21 cellular contexts compared by ENCODE assay signal in the genomic region with DNA sequence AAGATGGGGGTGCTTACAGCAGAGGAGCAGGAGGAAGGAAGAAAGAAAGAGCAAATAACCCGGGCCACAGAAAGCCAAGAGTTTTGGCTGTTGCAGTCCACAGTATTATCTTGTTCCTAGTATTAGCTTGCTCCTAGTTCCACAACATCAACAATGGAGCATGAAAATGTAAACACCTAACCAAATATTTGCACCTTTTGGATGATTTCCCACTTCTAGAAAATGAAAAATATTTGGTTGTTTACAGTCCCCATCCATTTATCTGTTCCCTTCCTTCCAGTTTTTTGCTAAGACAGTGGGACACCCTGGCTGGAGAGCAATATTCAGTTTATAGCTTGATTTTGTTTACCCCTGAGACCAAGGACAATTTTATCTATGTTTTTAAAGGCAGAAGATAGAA. TPM values are rescaled to one million over a fixed set of nuclear protein-coding genes. Genes with fewer than 3 reads are reported as not detected.
DNase-seq lines count a peak whose midpoint lies in the region; ATAC-seq and TF ChIP-seq lines count a peak whose summit lies in the region.
"Had no signal": no experiment of that assay in that cellular context is flagged by ENCODE, and none has a peak within 500 bp of the region (broad histone marks: within the 10 kb centered on the region; RNA-seq: fewer than 3 reads in every experiment).

No MANE protein-coding gene starts in this region.

- H3K4me3 ChIP-seq in mammary epithelial cell (replicated peaks in 1 of 3; ENCODE audit: insufficient read depth in 1 of 3, low read depth in 2 of 3, low read length in 3 of 3) (no peak overlapping the region), SU-DHL-6 (ENCODE audit: insufficient read depth, low read length, poor library complexity, severe bottlenecking) (no peak overlapping the region), iPS-20b (ENCODE audit: low read length) (no peak overlapping the region), SJCRH30 (no peak overlapping the region)

- in situ Hi-C loops in T47D (cut with HindIII; ENCODE audit: low pct_unique_long_range_greater_than_20kb, low sequenced_read_pairs) = no loop called here
- in situ Hi-C loops in mammary epithelial cell (cut with MboI; ENCODE audit: low sequenced_read_pairs in 2 of 2) = no loop called here

- WGBS in mammary epithelial cell (ENCODE audit: low coverage, missing lambda C conversion rate) = no CpG with 5 or more reads among the region's 1 CpG

- DNase-seq in T47D (ENCODE audit: low read depth in 1 of 2, low spot score in 1 of 2) (peak; percentile 6 to 49), mammary epithelial cell (no peak), SJCRH30 (no peak), glomerular visceral epithelial cell (ENCODE audit: extremely low spot score) (no peak)
- DNase-seq in activated naive CD4-positive, alpha-beta T cell treated with anti-CD3 and anti-CD28 coated beads, Interleukin-2, amount 10 ng/mL, durations not matched to agents 7 days and 5 days = no peak
- DNase-seq: CD4-positive, CD25-positive, alpha-beta regulatory T cell; COR-L47; DMS 273 treated with DMSO at 0.1 percent for 48 hours; GF-D8; GOT3; KBM-7; NCI-H1105 treated with DMSO at 0.1 percent for 48 hours; NCI-H187 treated with DMSO at 0.1 percent for 48 hours; NCI-H526 treated with DMSO at 0.1 percent for 48 hours; OCI-M1; SHP77 had no signal

- H3K36me3 Mint-ChIP-seq in activated naive CD4-positive, alpha-beta T cell treated with anti-CD3 and anti-CD28 coated beads, Interleukin-2, amount 10 ng/mL, durations not matched to agents 7 days and 5 days = peaks cover 5% of the 10 kb centered on the region

- H3K9me2 ChIP-seq in SU-DHL-6 (replicated peaks; ENCODE audit: insufficient read depth, low read length) = no peaks in the 10 kb centered on the region

- no peaks in the 10 kb centered on the region for H3K27me3 Mint-ChIP-seq in activated naive CD4-positive, alpha-beta T cell treated with anti-CD3 and anti-CD28 coated beads, Interleukin-2, amount 10 ng/mL, durations not matched to agents 7 days and 5 days
- H3K27me3 Mint-ChIP-seq: B cell; CD4-positive, CD25-positive, alpha-beta regulatory T cell had no signal

- no peaks in the 10 kb centered on the region for H4K20me1 ChIP-seq in mammary epithelial cell (ENCODE audit: insufficient read depth, low read length)
- H4K20me1 ChIP-seq in SU-DHL-6 (ENCODE audit: low read depth, low read length) = no peaks in the 10 kb centered on the region

- H2AFZ ChIP-seq in mammary epithelial cell (ENCODE audit: low read depth, low read length) (no peak overlapping the region), SU-DHL-6 (ENCODE audit: low read depth, low read length, severe bottlenecking) (peak overlapping the region; percentile 22)

- H3K36me3 ChIP-seq in mammary epithelial cell (ENCODE audit: insufficient read depth, low read length) (no peaks in the 10 kb centered on the region), SU-DHL-6 (ENCODE audit: low read length) (no peaks in the 10 kb centered on the region), iPS-20b (ENCODE audit: insufficient read depth, low read depth, low read length) (no peaks in the 10 kb centered on the region), SJCRH30 (no peaks in the 10 kb centered on the region)

- H3K9ac ChIP-seq in mammary epithelial cell (ENCODE audit: insufficient read depth, low read length) (no peak overlapping the region), SU-DHL-6 (ENCODE audit: low read length) (no peak overlapping the region), iPS-20b (ENCODE audit: low read depth, low read length) (peak overlapping the region; percentile 42; the same call in 1 of the 2 replicates)

- H3K27ac ChIP-seq in mammary epithelial cell (ENCODE audit: insufficient read depth, low read depth, low read length) = no peak overlapping the region
- H3K27ac ChIP-seq in SU-DHL-6 (ENCODE audit: low read depth, low read length) = no peak overlapping the region
- peak overlapping the region; percentile 74 for H3K27ac ChIP-seq in iPS-20b (ENCODE audit: low read length)
- H3K27ac ChIP-seq in SJCRH30 = no peak overlapping the region

- no peak for TF ChIP-seq CTCF in mammary epithelial cell (conservative IDR thresholded peaks at IDR 0.05 in 1 of 2, IDR thresholded peaks at IDR 0.05 in 1 of 2; ENCODE audit: extremely low read depth in 1 of 2, insufficient read depth in 1 of 2, low read depth in 1 of 2, low read length in 2 of 2)
- no peak for TF ChIP-seq CTCF in SU-DHL-6 (IDR thresholded peaks at IDR 0.05; ENCODE audit: insufficient read depth, low read length, poor library complexity, severe bottlenecking)

- H3K4me1 ChIP-seq in mammary epithelial cell (ENCODE audit: insufficient read depth, low read length) (no peaks in the 10 kb centered on the region), iPS-20b (ENCODE audit: insufficient read depth, low read length) (peaks cover 23% of the 10 kb centered on the region; the same call in 1 of the 2 replicates), SJCRH30 (no peaks in the 10 kb centered on the region)

- H3K79me2 ChIP-seq in mammary epithelial cell (ENCODE audit: insufficient read depth, low read length) (no peaks in the 10 kb centered on the region), SU-DHL-6 (ENCODE audit: insufficient read depth, low read length) (no peaks in the 10 kb centered on the region)

- dilution Hi-C loops in mammary epithelial cell (cut with HindIII; ENCODE audit: low sequenced_read_pairs) = no loop called here

- H3K27me3 ChIP-seq in mammary epithelial cell (ENCODE audit: insufficient read depth, low read length) (no peaks in the 10 kb centered on the region), SU-DHL-6 (ENCODE audit: low read length) (no peaks in the 10 kb centered on the region), iPS-20b (ENCODE audit: insufficient read depth, low read length) (no peaks in the 10 kb centered on the region), SJCRH30 (no peaks in the 10 kb centered on the region)

- H3K9me3 ChIP-seq in mammary epithelial cell (replicated peaks; ENCODE audit: insufficient read depth, low read length) (no peaks in the 10 kb centered on the region), SU-DHL-6 (ENCODE audit: insufficient read depth, low read length) (no peaks in the 10 kb centered on the region), iPS-20b (ENCODE audit: insufficient read depth, low read depth, low read length) (no peaks in the 10 kb centered on the region; the same call in 1 of the 2 replicates), SJCRH30 (replicated peaks) (no peaks in the 10 kb centered on the region)

- CTCF ChIA-PET in mammary epithelial cell (lab: Charles Lee; ENCODE audit: low non-redundant PET) = no interaction called here
- CTCF ChIA-PET in activated naive CD4-positive, alpha-beta T cell treated with anti-CD3 and anti-CD28 coated beads, Interleukin-2, amount 10 ng/mL, durations not matched to agents 7 days and 5 days (lab: Charles Lee) = no interaction called here

- H3F3A ChIP-seq in SU-DHL-6 (ENCODE audit: insufficient read depth) = 0 out of 2 replicates have a peak, but pooled peaks cover 2% of the 10 kb centered on the region

- no peak overlapping the region for H3K4me3 Mint-ChIP-seq in activated naive CD4-positive, alpha-beta T cell treated with anti-CD3 and anti-CD28 coated beads, Interleukin-2, amount 10 ng/mL, durations not matched to agents 7 days and 5 days
- H3K4me3 Mint-ChIP-seq: B cell; CD4-positive, CD25-positive, alpha-beta regulatory T cell had no signal

- BruUV-seq in mammary epithelial cell (replicated peaks; lab: Mats Ljungman, UMichigan) = no TSS peak

- H3K27ac Mint-ChIP-seq in activated naive CD4-positive, alpha-beta T cell treated with anti-CD3 and anti-CD28 coated beads, Interleukin-2, amount 10 ng/mL, durations not matched to agents 7 days and 5 days = no peak overlapping the region
- H3K27ac Mint-ChIP-seq: B cell; CD4-positive, CD25-positive, alpha-beta regulatory T cell had no signal

- peaks cover 6% of the 10 kb centered on the region for H3K4me1 Mint-ChIP-seq in activated naive CD4-positive, alpha-beta T cell treated with anti-CD3 and anti-CD28 coated beads, Interleukin-2, amount 10 ng/mL, durations not matched to agents 7 days and 5 days

- intact Hi-C loops in mammary epithelial cell (cut with micrococcal nuclease) = no loop called here

- H3K4me2 ChIP-seq in mammary epithelial cell (ENCODE audit: insufficient read depth, low read depth, low read length) (no peak overlapping the region), SU-DHL-6 (ENCODE audit: low read depth, low read length, poor library complexity, severe bottlenecking) (peak overlapping the region; percentile 12)

- H3K9me3 Mint-ChIP-seq in activated naive CD4-positive, alpha-beta T cell treated with anti-CD3 and anti-CD28 coated beads, Interleukin-2, amount 10 ng/mL, durations not matched to agents 7 days and 5 days = no peaks in the 10 kb centered on the region
- H3K9me3 Mint-ChIP-seq: CD4-positive, CD25-positive, alpha-beta regulatory T cell had no signal

- no peak for ATAC-seq in GM18498 (IDR thresholded peaks at IDR 0.05; ENCODE audit: unreplicated experiment)
- ATAC-seq: SK-N-SH treated with all-trans-retinoic acid at 6 μM for 48 hours had no signal

RNA-seq across cellular contexts. Expression of a gene that starts 51.4 kb away (rescaled TPM):
- total RNA-seq in mammary epithelial cell = 10 to 100 TPM; 21.0 to 21.3 TPM
- polyA plus RNA-seq in mammary epithelial cell = 10.9 TPM
- 13.7 TPM for polyA minus RNA-seq in mammary epithelial cell
- 30.6 and 38.3 TPM in 2 replicates for total RNA-seq in SJCRH30 (2014; rRNA removed; shearing (Covaris generic))

Comparison
In these comparisons a context has a peak if more than half of its experiments do, and no peak if none do; other contexts are left out.
1. DNase-seq: peak in T47D (2 of 2); none in mammary epithelial cell (single experiment), activated naive CD4-positive, alpha-beta T cell treated with anti-CD3 and anti-CD28 coated beads, Interleukin-2, amount 10 ng/mL, durations not matched to agents 7 days and 5 days (single experiment), SJCRH30 (0 of 2) and glomerular visceral epithelial cell (single experiment).